Comparison of ENCODE assay signal across 2 cellular contexts in the genomic region with DNA sequence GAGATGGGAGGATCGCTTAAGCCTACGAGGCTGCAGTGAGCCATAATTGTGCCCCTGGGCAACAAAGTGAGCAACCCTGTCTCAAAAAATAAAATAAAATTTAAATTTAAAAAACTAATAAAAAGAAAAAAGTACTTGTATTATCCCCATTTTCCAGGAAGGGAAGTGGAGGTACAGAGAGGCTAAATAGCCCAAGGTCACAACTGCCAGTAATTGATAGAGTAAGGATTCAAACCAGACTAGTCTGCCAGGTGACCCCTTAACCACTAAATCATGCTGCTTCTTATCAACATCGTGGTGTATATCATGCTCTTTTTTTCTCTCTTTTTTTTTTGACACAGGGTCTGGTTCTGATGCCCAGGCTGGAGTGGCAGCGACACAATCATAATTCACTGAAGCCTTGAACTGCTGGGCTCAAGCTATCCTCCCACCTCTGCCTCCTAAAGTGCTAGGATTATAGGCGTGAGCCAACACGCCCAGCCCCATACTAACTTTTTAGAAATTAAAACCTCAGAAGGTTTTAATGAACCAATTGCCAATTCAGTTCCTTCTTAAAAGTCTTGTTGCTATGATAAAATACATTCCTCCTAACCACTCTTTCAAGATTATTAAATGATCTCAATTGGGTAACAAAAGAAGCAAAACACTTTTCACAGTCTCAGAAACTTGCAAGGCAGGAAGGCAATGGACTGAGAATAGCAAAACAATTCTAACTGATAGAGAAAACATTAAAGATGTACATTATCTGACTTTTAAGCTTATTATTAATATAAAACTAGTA.
TF ChIP-seq lines count a peak whose summit lies in the region.

No MANE protein-coding gene starts in this region.

TF ChIP-seq in GM23338, 12 proteins besides CTCF, POLR2A, EP300 and RAD21 (continues in another document):
- TF ChIP-seq, protein P1, sequence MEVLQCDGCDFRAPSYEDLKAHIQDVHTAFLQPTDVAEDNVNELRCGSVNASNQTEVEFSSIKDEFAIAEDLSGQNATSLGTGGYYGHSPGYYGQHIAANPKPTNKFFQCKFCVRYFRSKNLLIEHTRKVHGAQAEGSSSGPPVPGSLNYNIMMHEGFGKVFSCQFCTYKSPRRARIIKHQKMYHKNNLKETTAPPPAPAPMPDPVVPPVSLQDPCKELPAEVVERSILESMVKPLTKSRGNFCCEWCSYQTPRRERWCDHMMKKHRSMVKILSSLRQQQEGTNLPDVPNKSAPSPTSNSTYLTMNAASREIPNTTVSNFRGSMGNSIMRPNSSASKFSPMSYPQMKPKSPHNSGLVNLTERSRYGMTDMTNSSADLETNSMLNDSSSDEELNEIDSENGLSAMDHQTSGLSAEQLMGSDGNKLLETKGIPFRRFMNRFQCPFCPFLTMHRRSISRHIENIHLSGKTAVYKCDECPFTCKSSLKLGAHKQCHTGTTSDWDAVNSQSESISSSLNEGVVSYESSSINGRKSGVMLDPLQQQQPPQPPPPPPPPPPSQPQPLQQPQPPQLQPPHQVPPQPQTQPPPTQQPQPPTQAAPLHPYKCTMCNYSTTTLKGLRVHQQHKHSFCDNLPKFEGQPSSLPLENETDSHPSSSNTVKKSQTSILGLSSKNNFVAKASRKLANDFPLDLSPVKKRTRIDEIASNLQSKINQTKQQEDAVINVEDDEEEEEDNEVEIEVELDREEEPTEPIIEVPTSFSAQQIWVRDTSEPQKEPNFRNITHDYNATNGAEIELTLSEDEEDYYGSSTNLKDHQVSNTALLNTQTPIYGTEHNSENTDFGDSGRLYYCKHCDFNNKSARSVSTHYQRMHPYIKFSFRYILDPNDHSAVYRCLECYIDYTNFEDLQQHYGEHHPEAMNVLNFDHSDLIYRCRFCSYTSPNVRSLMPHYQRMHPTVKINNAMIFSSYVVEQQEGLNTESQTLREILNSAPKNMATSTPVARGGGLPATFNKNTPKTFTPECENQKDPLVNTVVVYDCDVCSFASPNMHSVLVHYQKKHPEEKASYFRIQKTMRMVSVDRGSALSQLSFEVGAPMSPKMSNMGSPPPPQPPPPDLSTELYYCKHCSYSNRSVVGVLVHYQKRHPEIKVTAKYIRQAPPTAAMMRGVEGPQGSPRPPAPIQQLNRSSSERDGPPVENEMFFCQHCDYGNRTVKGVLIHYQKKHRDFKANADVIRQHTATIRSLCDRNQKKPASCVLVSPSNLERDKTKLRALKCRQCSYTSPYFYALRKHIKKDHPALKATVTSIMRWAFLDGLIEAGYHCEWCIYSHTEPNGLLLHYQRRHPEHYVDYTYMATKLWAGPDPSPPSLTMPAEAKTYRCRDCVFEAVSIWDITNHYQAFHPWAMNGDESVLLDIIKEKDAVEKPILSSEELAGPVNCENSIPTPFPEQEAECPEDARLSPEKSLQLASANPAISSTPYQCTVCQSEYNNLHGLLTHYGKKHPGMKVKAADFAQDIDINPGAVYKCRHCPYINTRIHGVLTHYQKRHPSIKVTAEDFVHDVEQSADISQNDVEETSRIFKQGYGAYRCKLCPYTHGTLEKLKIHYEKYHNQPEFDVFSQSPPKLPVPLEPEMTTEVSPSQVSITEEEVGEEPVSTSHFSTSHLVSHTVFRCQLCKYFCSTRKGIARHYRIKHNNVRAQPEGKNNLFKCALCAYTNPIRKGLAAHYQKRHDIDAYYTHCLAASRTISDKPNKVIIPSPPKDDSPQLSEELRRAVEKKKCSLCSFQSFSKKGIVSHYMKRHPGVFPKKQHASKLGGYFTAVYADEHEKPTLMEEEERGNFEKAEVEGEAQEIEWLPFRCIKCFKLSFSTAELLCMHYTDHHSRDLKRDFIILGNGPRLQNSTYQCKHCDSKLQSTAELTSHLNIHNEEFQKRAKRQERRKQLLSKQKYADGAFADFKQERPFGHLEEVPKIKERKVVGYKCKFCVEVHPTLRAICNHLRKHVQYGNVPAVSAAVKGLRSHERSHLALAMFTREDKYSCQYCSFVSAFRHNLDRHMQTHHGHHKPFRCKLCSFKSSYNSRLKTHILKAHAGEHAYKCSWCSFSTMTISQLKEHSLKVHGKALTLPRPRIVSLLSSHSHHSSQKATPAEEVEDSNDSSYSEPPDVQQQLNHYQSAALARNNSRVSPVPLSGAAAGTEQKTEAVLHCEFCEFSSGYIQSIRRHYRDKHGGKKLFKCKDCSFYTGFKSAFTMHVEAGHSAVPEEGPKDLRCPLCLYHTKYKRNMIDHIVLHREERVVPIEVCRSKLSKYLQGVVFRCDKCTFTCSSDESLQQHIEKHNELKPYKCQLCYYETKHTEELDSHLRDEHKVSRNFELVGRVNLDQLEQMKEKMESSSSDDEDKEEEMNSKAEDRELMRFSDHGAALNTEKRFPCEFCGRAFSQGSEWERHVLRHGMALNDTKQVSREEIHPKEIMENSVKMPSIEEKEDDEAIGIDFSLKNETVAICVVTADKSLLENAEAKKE (CRISPR knock-in tag; IDR thresholded peaks at IDR 0.05), result no peak
- TF ChIP-seq EZH2phosphoT487 (IDR thresholded peaks at IDR 0.05; ENCODE audit: unreplicated experiment) (no peak), EZH2 (IDR thresholded peaks at IDR 0.05; ENCODE audit: low read depth, unreplicated experiment) (no peak), JUNB (IDR thresholded peaks at IDR 0.05; ENCODE audit: unreplicated experiment) (no peak), POLR2AphosphoS5 (IDR thresholded peaks at IDR 0.05; ENCODE audit: low read depth) (no peak)
- TF ChIP-seq, protein P2, sequence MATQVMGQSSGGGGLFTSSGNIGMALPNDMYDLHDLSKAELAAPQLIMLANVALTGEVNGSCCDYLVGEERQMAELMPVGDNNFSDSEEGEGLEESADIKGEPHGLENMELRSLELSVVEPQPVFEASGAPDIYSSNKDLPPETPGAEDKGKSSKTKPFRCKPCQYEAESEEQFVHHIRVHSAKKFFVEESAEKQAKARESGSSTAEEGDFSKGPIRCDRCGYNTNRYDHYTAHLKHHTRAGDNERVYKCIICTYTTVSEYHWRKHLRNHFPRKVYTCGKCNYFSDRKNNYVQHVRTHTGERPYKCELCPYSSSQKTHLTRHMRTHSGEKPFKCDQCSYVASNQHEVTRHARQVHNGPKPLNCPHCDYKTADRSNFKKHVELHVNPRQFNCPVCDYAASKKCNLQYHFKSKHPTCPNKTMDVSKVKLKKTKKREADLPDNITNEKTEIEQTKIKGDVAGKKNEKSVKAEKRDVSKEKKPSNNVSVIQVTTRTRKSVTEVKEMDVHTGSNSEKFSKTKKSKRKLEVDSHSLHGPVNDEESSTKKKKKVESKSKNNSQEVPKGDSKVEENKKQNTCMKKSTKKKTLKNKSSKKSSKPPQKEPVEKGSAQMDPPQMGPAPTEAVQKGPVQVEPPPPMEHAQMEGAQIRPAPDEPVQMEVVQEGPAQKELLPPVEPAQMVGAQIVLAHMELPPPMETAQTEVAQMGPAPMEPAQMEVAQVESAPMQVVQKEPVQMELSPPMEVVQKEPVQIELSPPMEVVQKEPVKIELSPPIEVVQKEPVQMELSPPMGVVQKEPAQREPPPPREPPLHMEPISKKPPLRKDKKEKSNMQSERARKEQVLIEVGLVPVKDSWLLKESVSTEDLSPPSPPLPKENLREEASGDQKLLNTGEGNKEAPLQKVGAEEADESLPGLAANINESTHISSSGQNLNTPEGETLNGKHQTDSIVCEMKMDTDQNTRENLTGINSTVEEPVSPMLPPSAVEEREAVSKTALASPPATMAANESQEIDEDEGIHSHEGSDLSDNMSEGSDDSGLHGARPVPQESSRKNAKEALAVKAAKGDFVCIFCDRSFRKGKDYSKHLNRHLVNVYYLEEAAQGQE (IDR thresholded peaks at IDR 0.05; ENCODE audit: unreplicated experiment), result no peak
- TF ChIP-seq, protein P3, sequence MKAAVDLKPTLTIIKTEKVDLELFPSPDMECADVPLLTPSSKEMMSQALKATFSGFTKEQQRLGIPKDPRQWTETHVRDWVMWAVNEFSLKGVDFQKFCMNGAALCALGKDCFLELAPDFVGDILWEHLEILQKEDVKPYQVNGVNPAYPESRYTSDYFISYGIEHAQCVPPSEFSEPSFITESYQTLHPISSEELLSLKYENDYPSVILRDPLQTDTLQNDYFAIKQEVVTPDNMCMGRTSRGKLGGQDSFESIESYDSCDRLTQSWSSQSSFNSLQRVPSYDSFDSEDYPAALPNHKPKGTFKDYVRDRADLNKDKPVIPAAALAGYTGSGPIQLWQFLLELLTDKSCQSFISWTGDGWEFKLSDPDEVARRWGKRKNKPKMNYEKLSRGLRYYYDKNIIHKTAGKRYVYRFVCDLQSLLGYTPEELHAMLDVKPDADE (IDR thresholded peaks at IDR 0.05), result no peak

TF ChIP-seq in WTC11, 78 proteins besides CTCF, POLR2A, EP300 and RAD21:
- TF ChIP-seq, protein P4, sequence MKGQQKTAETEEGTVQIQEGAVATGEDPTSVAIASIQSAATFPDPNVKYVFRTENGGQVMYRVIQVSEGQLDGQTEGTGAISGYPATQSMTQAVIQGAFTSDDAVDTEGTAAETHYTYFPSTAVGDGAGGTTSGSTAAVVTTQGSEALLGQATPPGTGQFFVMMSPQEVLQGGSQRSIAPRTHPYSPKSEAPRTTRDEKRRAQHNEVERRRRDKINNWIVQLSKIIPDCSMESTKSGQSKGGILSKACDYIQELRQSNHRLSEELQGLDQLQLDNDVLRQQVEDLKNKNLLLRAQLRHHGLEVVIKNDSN (CRISPR knock-in tag; IDR thresholded peaks at IDR 0.05), result no peak
- TF ChIP-seq, protein P5, sequence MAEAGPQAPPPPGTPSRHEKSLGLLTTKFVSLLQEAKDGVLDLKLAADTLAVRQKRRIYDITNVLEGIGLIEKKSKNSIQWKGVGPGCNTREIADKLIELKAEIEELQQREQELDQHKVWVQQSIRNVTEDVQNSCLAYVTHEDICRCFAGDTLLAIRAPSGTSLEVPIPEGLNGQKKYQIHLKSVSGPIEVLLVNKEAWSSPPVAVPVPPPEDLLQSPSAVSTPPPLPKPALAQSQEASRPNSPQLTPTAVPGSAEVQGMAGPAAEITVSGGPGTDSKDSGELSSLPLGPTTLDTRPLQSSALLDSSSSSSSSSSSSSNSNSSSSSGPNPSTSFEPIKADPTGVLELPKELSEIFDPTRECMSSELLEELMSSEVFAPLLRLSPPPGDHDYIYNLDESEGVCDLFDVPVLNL (CRISPR knock-in tag; IDR thresholded peaks at IDR 0.05; ENCODE audit: borderline replicate concordance, low read depth), result no peak
- TF ChIP-seq, protein P6, sequence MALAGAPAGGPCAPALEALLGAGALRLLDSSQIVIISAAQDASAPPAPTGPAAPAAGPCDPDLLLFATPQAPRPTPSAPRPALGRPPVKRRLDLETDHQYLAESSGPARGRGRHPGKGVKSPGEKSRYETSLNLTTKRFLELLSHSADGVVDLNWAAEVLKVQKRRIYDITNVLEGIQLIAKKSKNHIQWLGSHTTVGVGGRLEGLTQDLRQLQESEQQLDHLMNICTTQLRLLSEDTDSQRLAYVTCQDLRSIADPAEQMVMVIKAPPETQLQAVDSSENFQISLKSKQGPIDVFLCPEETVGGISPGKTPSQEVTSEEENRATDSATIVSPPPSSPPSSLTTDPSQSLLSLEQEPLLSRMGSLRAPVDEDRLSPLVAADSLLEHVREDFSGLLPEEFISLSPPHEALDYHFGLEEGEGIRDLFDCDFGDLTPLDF (CRISPR knock-in tag; IDR thresholded peaks at IDR 0.05), result no peak
- TF ChIP-seq, protein P7, sequence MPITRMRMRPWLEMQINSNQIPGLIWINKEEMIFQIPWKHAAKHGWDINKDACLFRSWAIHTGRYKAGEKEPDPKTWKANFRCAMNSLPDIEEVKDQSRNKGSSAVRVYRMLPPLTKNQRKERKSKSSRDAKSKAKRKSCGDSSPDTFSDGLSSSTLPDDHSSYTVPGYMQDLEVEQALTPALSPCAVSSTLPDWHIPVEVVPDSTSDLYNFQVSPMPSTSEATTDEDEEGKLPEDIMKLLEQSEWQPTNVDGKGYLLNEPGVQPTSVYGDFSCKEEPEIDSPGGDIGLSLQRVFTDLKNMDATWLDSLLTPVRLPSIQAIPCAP (CRISPR knock-in tag; IDR thresholded peaks at IDR 0.05), result no peak
- TF ChIP-seq HMGA2 (CRISPR knock-in tag; IDR thresholded peaks at IDR 0.05) (no peak), FOXP1 (CRISPR knock-in tag; IDR thresholded peaks at IDR 0.05; ENCODE audit: borderline replicate concordance) (no peak), TP53 (CRISPR knock-in tag; IDR thresholded peaks at IDR 0.05) (no peak), ZNF423 (CRISPR knock-in tag; IDR thresholded peaks at IDR 0.05) (no peak), PRRX2 (CRISPR knock-in tag; IDR thresholded peaks at IDR 0.05) (no peak), ZNF671 (CRISPR knock-in tag; IDR thresholded peaks at IDR 0.05) (no peak), ZNF416 (CRISPR knock-in tag; IDR thresholded peaks at IDR 0.05) (no peak), GABPB1 (CRISPR knock-in tag; IDR thresholded peaks at IDR 0.05) (no peak), ZBTB21 (CRISPR knock-in tag; IDR thresholded peaks at IDR 0.05; ENCODE audit: borderline replicate concordance) (no peak)
- TF ChIP-seq, protein P8, sequence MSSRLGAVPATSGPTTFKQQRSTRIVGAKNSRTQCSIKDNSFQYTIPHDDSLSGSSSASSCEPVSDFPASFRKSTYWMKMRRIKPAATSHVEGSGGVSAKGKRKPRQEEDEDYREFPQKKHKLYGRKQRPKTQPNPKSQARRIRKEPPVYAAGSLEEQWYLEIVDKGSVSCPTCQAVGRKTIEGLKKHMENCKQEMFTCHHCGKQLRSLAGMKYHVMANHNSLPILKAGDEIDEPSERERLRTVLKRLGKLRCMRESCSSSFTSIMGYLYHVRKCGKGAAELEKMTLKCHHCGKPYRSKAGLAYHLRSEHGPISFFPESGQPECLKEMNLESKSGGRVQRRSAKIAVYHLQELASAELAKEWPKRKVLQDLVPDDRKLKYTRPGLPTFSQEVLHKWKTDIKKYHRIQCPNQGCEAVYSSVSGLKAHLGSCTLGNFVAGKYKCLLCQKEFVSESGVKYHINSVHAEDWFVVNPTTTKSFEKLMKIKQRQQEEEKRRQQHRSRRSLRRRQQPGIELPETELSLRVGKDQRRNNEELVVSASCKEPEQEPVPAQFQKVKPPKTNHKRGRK (CRISPR knock-in tag; IDR thresholded peaks at IDR 0.05; ENCODE audit: borderline replicate concordance), result no peak
